13 cellular contexts compared by ENCODE assay signal in genomic region chr1:157042852-157043251, GRCh38. TPM values are rescaled to one million over a fixed set of nuclear protein-coding genes. Genes with fewer than 3 reads are reported as not detected.
DNase-seq lines count a peak whose midpoint lies in the region; ATAC-seq, FAIRE-seq and TF ChIP-seq lines count a peak whose summit lies in the region.
"Had no signal": no experiment of that assay in that cellular context is flagged by ENCODE, and none has a peak within 500 bp of the region (broad histone marks: within the 10 kb centered on the region; RNA-seq: fewer than 3 reads in every experiment).

No MANE protein-coding gene starts in this region.

- no peaks in the 10 kb centered on the region for H3K36me3 ChIP-seq in HUES48 (ENCODE audit: control insufficient read depth, insufficient read depth, low read length)
- no peaks in the 10 kb centered on the region; the same call in 2 of the 3 replicates for H3K36me3 ChIP-seq in K562 (ENCODE audit: control insufficient read depth, insufficient read depth, low read length)
- no peaks in the 10 kb centered on the region for H3K36me3 ChIP-seq in iPS-18a (ENCODE audit: control insufficient read depth, low read depth, low read length)
- no peaks in the 10 kb centered on the region for H3K36me3 ChIP-seq in small intestine (ENCODE audit: control insufficient read depth in 2 of 2, insufficient read depth in 2 of 2, low read length in 2 of 2)
- H3K36me3 ChIP-seq: ovary, upper lobe of left lung had no signal

- H3K4me3 ChIP-seq in HUES48 (ENCODE audit: low read depth, low read length) (peak overlapping the region; percentile 77), K562 (0 out of 2 replicates have a peak overlapping the region, but pooled peaks have one; percentile 3), iPS-18a (ENCODE audit: low read length) (peak overlapping the region; percentile 95), small intestine (ENCODE audit: low read depth in 1 of 2, low read length in 2 of 2) (peak overlapping the region in 1 of 2 donors; percentile 42)
- H3K4me3 ChIP-seq: ovary had no signal

- H3K9ac ChIP-seq in HUES48 (ENCODE audit: low read depth, low read length) (no peak overlapping the region), K562 (ENCODE audit: insufficient read depth in 1 of 2, low read depth in 2 of 2, low read length in 2 of 2) (peak overlapping the region in 1 of 2 experiments; percentile 71; a peak in 1 of 4 replicates), iPS-18a (ENCODE audit: low read length) (no peak overlapping the region)

- TF ChIP-seq CTCF in K562 (IDR thresholded peaks at IDR 0.05 in 2 of 3, conservative IDR thresholded peaks at IDR 0.05 in 1 of 3; ENCODE audit: insufficient read depth in 2 of 3, low read depth in 1 of 3, low read length in 3 of 3): no peak

- intact Hi-C loops in K562 (cut with micrococcal nuclease): loop anchor here (1.0 kb wide), 1 partner anchor 42 kb away; no protein-coding TSS in a partner anchor

- in situ Hi-C loops in K562 (cut with MboI): no loop called here

- DNase-seq in K562 (ENCODE audit: extremely low read depth in 1 of 4, low spot score in 3 of 4): no peak
- peak; percentile 45 for DNase-seq in small intestine
- no peak for DNase-seq in NCI-H526 treated with DMSO at 0.1 percent for 48 hours (lab: John Stamatoyannopoulos, UW)
- no peak for DNase-seq in NCI-H2227 treated with DMSO at 0.1 percent for 48 hours (lab: John Stamatoyannopoulos, UW)
- DNase-seq: activated CD4-positive, alpha-beta T cell treated with anti-CD3 and anti-CD28 coated beads for 4 hours; DMS79; ovary; upper lobe of left lung had no signal

- no peaks in the 10 kb centered on the region for H3K9me1 ChIP-seq in K562 (ENCODE audit: control insufficient read depth, insufficient read depth, low read length)

- TF ChIP-seq POLR2A in K562 (conservative IDR thresholded peaks at IDR 0.05): no peak

- H3K9me3 ChIP-seq in HUES48 (ENCODE audit: control insufficient read depth, insufficient read depth, low read length) (no peaks in the 10 kb centered on the region), K562 (replicated peaks; ENCODE audit: control insufficient read depth, insufficient read depth, low read depth, low read length) (no peaks in the 10 kb centered on the region), iPS-18a (ENCODE audit: control insufficient read depth, low read depth, low read length) (no peaks in the 10 kb centered on the region), small intestine (ENCODE audit: control insufficient read depth, low read depth) (no peaks in the 10 kb centered on the region)
- H3K9me3 ChIP-seq: ovary, upper lobe of left lung had no signal

- H3K27ac ChIP-seq in HUES48 (ENCODE audit: low read depth, low read length) (no peak overlapping the region), K562 (ENCODE audit: extremely low read depth, low read depth, low read length) (no peak overlapping the region), iPS-18a (ENCODE audit: low read length) (no peak overlapping the region), small intestine (ENCODE audit: low read depth in 1 of 2, low read length in 1 of 2) (no peak overlapping the region)
- H3K27ac ChIP-seq: ovary, upper lobe of left lung had no signal

- FAIRE-seq in K562 (lab: Jason Lieb, UNC) (no peak), small intestine (lab: Jason Lieb, UNC) (no peak)
- FAIRE-seq: GM18507 had no signal

- 27% methylated on average over 2 of the region's 2 CpGs for WGBS in K562 (ENCODE audit: insufficient coverage, low coverage, missing lambda C conversion rate)
- WGBS in small intestine, 3 donors: 16 to 34% (median 29%) methylated on average over 2 of the region's 2 CpGs

- peaks cover 34% of the 10 kb centered on the region for H3K4me1 ChIP-seq in HUES48 (ENCODE audit: control insufficient read depth, insufficient read depth, low read length)
- H3K4me1 ChIP-seq in K562 (replicated peaks in 1 of 2; ENCODE audit: control insufficient read depth in 2 of 2, insufficient read depth in 2 of 2, low read length in 2 of 2): peaks cover 24 to 44% of the 10 kb centered on the region in 2 experiments
- H3K4me1 ChIP-seq in iPS-18a (ENCODE audit: control insufficient read depth, low read depth, low read length): peaks cover 15% of the 10 kb centered on the region
- H3K4me1 ChIP-seq in small intestine (ENCODE audit: control insufficient read depth in 2 of 2, insufficient read depth in 1 of 2, low read depth in 1 of 2, low read length in 1 of 2): peaks cover 9 to 28% of the 10 kb centered on the region in 2 donors

- no TSS peak for BruUV-seq in K562 (replicated peaks; lab: Mats Ljungman, UMichigan)

- H2AFZ ChIP-seq in K562 (ENCODE audit: low read depth, low read length): no peak overlapping the region

- 0 out of 2 replicates have a peak, but pooled peaks cover 4% of the 10 kb centered on the region for H4K20me1 ChIP-seq in K562 (replicated peaks; ENCODE audit: control insufficient read depth, insufficient read depth, low read length)

- CTCF ChIA-PET in K562 (lab: Yijun Ruan, JAX; ENCODE audit: low intra/inter-chr PET ratio): no interaction called here

- TF ChIP-seq RAD21 in K562 (CRISPR knock-in tag; conservative IDR thresholded peaks at IDR 0.05 in 1 of 2, IDR thresholded peaks at IDR 0.05 in 1 of 2): no peak

- peaks cover 51% of the 10 kb centered on the region for H3K79me2 ChIP-seq in K562 (ENCODE audit: control insufficient read depth, insufficient read depth, low read length)

- H3K4me2 ChIP-seq in K562 (ENCODE audit: insufficient read depth, low read length): peak overlapping the region; percentile 54; the same call in 1 of the 2 replicates

- POLR2A ChIA-PET in K562 (lab: Yijun Ruan, JAX): interaction anchor here (0.5 to 1.3 kb wide), 3 partner anchors 15 to 235 kb away, joined by 3 to 6 read pairs (median 4); no protein-coding TSS in a partner anchor

- ATAC-seq in K562: no peak
- no peak for ATAC-seq in GM19328 (IDR thresholded peaks at IDR 0.05; ENCODE audit: unreplicated experiment)
- ATAC-seq in HG03439 (IDR thresholded peaks at IDR 0.05; ENCODE audit: unreplicated experiment): no peak

- H3K27me3 ChIP-seq in HUES48 (ENCODE audit: control insufficient read depth, insufficient read depth, low read length) (no peaks in the 10 kb centered on the region), K562 (ENCODE audit: control insufficient read depth in 2 of 2, insufficient read depth in 2 of 2, low read length in 2 of 2) (no peaks in the 10 kb centered on the region), iPS-18a (ENCODE audit: control insufficient read depth, insufficient read depth, low read length) (no peaks in the 10 kb centered on the region), small intestine (ENCODE audit: control insufficient read depth in 2 of 2, insufficient read depth in 2 of 2, low read length in 2 of 2) (no peaks in the 10 kb centered on the region)
- H3K27me3 ChIP-seq: ovary, upper lobe of left lung had no signal

- no peak for TF ChIP-seq EP300 in K562 (IDR thresholded peaks at IDR 0.05; ENCODE audit: low read length)

TF ChIP-seq in K562, 482 proteins besides CTCF, POLR2A, EP300 and RAD21 (continues in another document):
- TF ChIP-seq RBM25 (IDR thresholded peaks at IDR 0.05; ENCODE audit: low read depth, low read length, severe bottlenecking): no peak
- TF ChIP-seq MAFF (IDR thresholded peaks at IDR 0.05; ENCODE audit: low read length): no peak
- no peak for TF ChIP-seq ASH1L (IDR thresholded peaks at IDR 0.05; ENCODE audit: borderline replicate concordance, low read depth, partially characterized antibody)
- TF ChIP-seq ZNF668 (CRISPR knock-in tag; IDR thresholded peaks at IDR 0.05): no peak

RNA-seq across cellular contexts. Expression of gene ARHGEF11, which starts 2.7 kb away (rescaled TPM):
- total RNA-seq in K562 (2011; cell fraction: chromatin; rRNA removed; ENCODE audit: low replicate concordance): 48.2 and 93.0 TPM in 2 replicates
- 39.5 and 40.2 TPM in 2 replicates for total RNA-seq in K562 (2011; cell fraction: nucleolus; rRNA removed)
- 36.0 and 45.0 TPM in 2 replicates for total RNA-seq in K562 (2011; cell fraction: nucleoplasm; rRNA removed)
- total RNA-seq in K562 (2014; rRNA removed) (10.2 and 11.1 TPM in 2 replicates), K562 (2014; rRNA removed; fragmentation: Illumina TruSeq; extraction: Trizol) (6.7 and 7.0 TPM in 2 replicates), K562 (2015; rRNA removed; fragmentation: Illumina TruSeq; extraction: Trizol) (10.3 and 13.0 TPM in 2 replicates), K562 (2021) (13.2 and 15.5 TPM in 2 replicates)
- polyA plus RNA-seq in K562 (2011; rRNA removed) (7.2 and 12.1 TPM in 2 replicates), K562 (2014; fragmentation: Illumina TruSeq; extraction: Trizol) (9.6 TPM in 2 replicates), K562 (2014; fragmentation: Nextera tagmentation; extraction: Ambion mirVana) (under 1 TPM; 0.14 to 0.48 TPM), K562 (2014; rRNA removed) (8.2 and 9.0 TPM in 2 replicates), small intestine (10 to 100 TPM; 13.2 to 18.8 (median 17.2) TPM)
- polyA plus RNA-seq in K562 (2011; cell fraction: cytosol; rRNA removed): 5.2 and 8.3 TPM in 2 replicates
- 49.1 and 62.1 TPM in 2 replicates for polyA plus RNA-seq in K562 (2011; cell fraction: nucleus; rRNA removed)
- 9.2 and 16.7 TPM in 2 replicates for polyA plus RNA-seq in K562 (2012)
- polyA minus RNA-seq in K562 (2011; rRNA and poly(A)+ RNA removed): 10.2 and 12.3 TPM in 2 replicates
- polyA minus RNA-seq in K562 (2011; cell fraction: cytosol; rRNA and poly(A)+ RNA removed): 8.0 and 11.0 TPM in 2 replicates
- 25.3 and 34.3 TPM in 2 replicates for polyA minus RNA-seq in K562 (2011; cell fraction: nucleus; rRNA and poly(A)+ RNA removed)

RNA-seq across cellular contexts. Expression of gene ETV3L, which starts 56.8 kb away (rescaled TPM):
- total RNA-seq in K562 (2011; cell fraction: chromatin; rRNA removed; ENCODE audit: low replicate concordance): not detected in 2 replicates
- not detected in 2 replicates for total RNA-seq in K562 (2011; cell fraction: nucleolus; rRNA removed)
- not detected in 2 replicates for total RNA-seq in K562 (2011; cell fraction: nucleoplasm; rRNA removed)
- not detected in 2 replicates for total RNA-seq in K562 (2014; rRNA removed)
- not detected in 2 replicates for total RNA-seq in K562 (2014; rRNA removed; fragmentation: Illumina TruSeq; extraction: Trizol)
- not detected in 2 replicates for total RNA-seq in K562 (2015; rRNA removed; fragmentation: Illumina TruSeq; extraction: Trizol)
- total RNA-seq in K562 (2021): not detected in 2 replicates
- polyA plus RNA-seq in K562 (2011; rRNA removed): not detected in 2 replicates
- polyA plus RNA-seq in K562 (2011; cell fraction: cytosol; rRNA removed): not detected in 2 replicates
- 0.09 TPM in 1 of 2 replicates, not detected in the other for polyA plus RNA-seq in K562 (2011; cell fraction: nucleus; rRNA removed)
- not detected in 2 replicates for polyA plus RNA-seq in K562 (2012)
- not detected in 2 replicates for polyA plus RNA-seq in K562 (2014; fragmentation: Illumina TruSeq; extraction: Trizol)
- polyA plus RNA-seq in K562 (2014; fragmentation: Nextera tagmentation; extraction: Ambion mirVana): not detected
- polyA plus RNA-seq in K562 (2014; rRNA removed): not detected in 2 replicates
- polyA minus RNA-seq in K562 (2011; rRNA and poly(A)+ RNA removed): not detected in 2 replicates
- not detected in 2 replicates for polyA minus RNA-seq in K562 (2011; cell fraction: cytosol; rRNA and poly(A)+ RNA removed)
- not detected in 2 replicates for polyA minus RNA-seq in K562 (2011; cell fraction: nucleus; rRNA and poly(A)+ RNA removed)
- polyA plus RNA-seq in small intestine: not detected
- total RNA-seq: ovary, upper lobe of left lung had no signal
- polyA plus RNA-seq: ovary had no signal
